ENCODE assay signal across 17 cellular contexts in genomic region chr16:49542391-49542891, GRCh38.
DNase-seq lines count a peak whose midpoint lies in the region; ATAC-seq and TF ChIP-seq lines count a peak whose summit lies in the region.
"Had no signal": no experiment of that assay in that cellular context is flagged by ENCODE, and none has a peak within 500 bp of the region (broad histone marks: within the 10 kb centered on the region; RNA-seq: fewer than 3 reads in every experiment).

No MANE protein-coding gene starts in this region.

- H3K27ac ChIP-seq in right cardiac atrium (ENCODE audit: low read length) (no peak overlapping the region), right atrium auricular region (no peak overlapping the region), SK-N-SH (ENCODE audit: low read depth in 2 of 2, low read length in 1 of 2) (peak overlapping the region in 1 of 2 experiments; percentile 60; a peak in 1 of 4 replicates), vagina (peak overlapping the region; percentile 55)

- no peak overlapping the region for H3K4me3 Mint-ChIP-seq in natural killer cell
- H3K4me3 Mint-ChIP-seq: CD4-positive, CD25-positive, alpha-beta regulatory T cell; H9 had no signal

- no peak for TF ChIP-seq EP300 in SK-N-SH (IDR thresholded peaks at IDR 0.05; ENCODE audit: borderline replicate concordance in 1 of 2, low read depth in 1 of 2, low read length in 1 of 2)

- H3K36me3 ChIP-seq in right atrium auricular region (no peaks in the 10 kb centered on the region), SK-N-SH (replicated peaks in 1 of 2; ENCODE audit: control insufficient read depth in 1 of 2, insufficient read depth in 2 of 2, low read length in 1 of 2) (no peaks in the 10 kb centered on the region), vagina (no peaks in the 10 kb centered on the region)

- H3K4me3 ChIP-seq in right cardiac atrium (ENCODE audit: low read length): no peak overlapping the region
- no peak overlapping the region for H3K4me3 ChIP-seq in right atrium auricular region
- no peak overlapping the region for H3K4me3 ChIP-seq in SK-N-SH (ENCODE audit: low read depth in 2 of 2, low read length in 1 of 2)
- H3K4me3 ChIP-seq in vagina: no peak overlapping the region

- no peak overlapping the region for H2AFZ ChIP-seq in SK-N-SH (ENCODE audit: low read depth)

- no peaks in the 10 kb centered on the region for H3F3A ChIP-seq in SK-N-SH (replicated peaks; ENCODE audit: insufficient read depth)

- no peaks in the 10 kb centered on the region for H3K4me1 Mint-ChIP-seq in natural killer cell
- H3K4me1 Mint-ChIP-seq: CD4-positive, CD25-positive, alpha-beta regulatory T cell had no signal

- no peaks in the 10 kb centered on the region for H3K27me3 Mint-ChIP-seq in natural killer cell (ENCODE audit: low read depth in 2 of 2)

- no peak overlapping the region for H3K4me2 ChIP-seq in SK-N-SH

- H3K9me3 ChIP-seq in right cardiac atrium (ENCODE audit: control insufficient read depth, low read length) (no peaks in the 10 kb centered on the region), right atrium auricular region (no peaks in the 10 kb centered on the region), SK-N-SH (no peaks in the 10 kb centered on the region), vagina (no peaks in the 10 kb centered on the region)

- peak; percentile 7 to 41 for ATAC-seq in right cardiac atrium
- no peak for ATAC-seq in natural killer cell
- ATAC-seq: stimulated activated naive CD8-positive, alpha-beta T cell treated with anti-CD3 and anti-CD28 coated beads, Interleukin-15, Interleukin-2, amounts not matched to agents 100 U/mL and 50 U/mL, for 24 hours had no signal

- intact Hi-C loops in right cardiac atrium (cut with DNase I) (no loop called here), vagina (cut with DNase I) (no loop called here), natural killer cell (cut with micrococcal nuclease) (no loop called here)

- H3K27me3 ChIP-seq in right cardiac atrium (ENCODE audit: control insufficient read depth, insufficient read depth): no peaks in the 10 kb centered on the region
- H3K27me3 ChIP-seq in right atrium auricular region: no peaks in the 10 kb centered on the region
- H3K27me3 ChIP-seq in SK-N-SH (ENCODE audit: insufficient read depth): no peaks in the 10 kb centered on the region
- H3K27me3 ChIP-seq in vagina: no peaks in the 10 kb centered on the region

- CTCF ChIA-PET in SK-N-SH (lab: Yijun Ruan, JAX): interaction anchor here (1.1 to 2.2 kb wide), 4 partner anchors 14 to 315 kb away, joined by 4 to 9 read pairs (median 6); no protein-coding TSS in a partner anchor

- 73% methylated on average over 9 of the region's 9 CpGs for WGBS in right cardiac atrium
- 27% methylated on average over 4 of the region's 9 CpGs for WGBS in SK-N-SH (ENCODE audit: low lambda C conversion rate)

- TF ChIP-seq RAD21 in SK-N-SH (IDR thresholded peaks at IDR 0.05; ENCODE audit: low read length): no peak

- DNase-seq in right cardiac atrium: peak in 1 of 3 donors; percentile 27
- no peak for DNase-seq in right atrium auricular region (ENCODE audit: low spot score)
- DNase-seq in SK-N-SH: peak; percentile 66
- peak; percentile 25 for DNase-seq in kidney tubule cell (ENCODE audit: low spot score)
- DNase-seq in vagina (ENCODE audit: extremely low spot score in 2 of 2): no peak
- no peak for DNase-seq in GM10266 (ENCODE audit: extremely low spot score)
- DNase-seq in GM03348 (ENCODE audit: low spot score): no peak
- no peak for DNase-seq in natural killer cell
- DNase-seq: activated CD4-positive, alpha-beta T cell treated with anti-CD3 and anti-CD28 coated beads, Interleukin-2, amount 50 U/mL, for 1 hour; activated naive CD4-positive, alpha-beta T cell; CD4-positive, CD25-positive, alpha-beta regulatory T cell; DMS53; H9; KBM-7; MV-4-11; stimulated activated naive CD8-positive, alpha-beta T cell treated with anti-CD3 and anti-CD28 coated beads, Interleukin-15, Interleukin-2, amounts not matched to agents 100 U/mL and 50 U/mL, for 24 hours; trophoblast cell had no signal

- no peaks in the 10 kb centered on the region for H4K20me1 ChIP-seq in SK-N-SH (ENCODE audit: insufficient read depth)

- no peaks in the 10 kb centered on the region for H3K36me3 Mint-ChIP-seq in natural killer cell
- H3K36me3 Mint-ChIP-seq: CD4-positive, CD25-positive, alpha-beta regulatory T cell had no signal

- H3K9me3 Mint-ChIP-seq in natural killer cell: no peaks in the 10 kb centered on the region
- H3K9me3 Mint-ChIP-seq: H9 had no signal

- H3K4me1 ChIP-seq in right cardiac atrium (ENCODE audit: control insufficient read depth, insufficient read depth, low read length) (peaks cover 3% of the 10 kb centered on the region), right atrium auricular region (no peaks in the 10 kb centered on the region), SK-N-SH (ENCODE audit: control insufficient read depth in 1 of 2, insufficient read depth in 2 of 2, low read depth in 1 of 2, low read length in 1 of 2) (peaks cover 0 to 74% of the 10 kb centered on the region in 2 experiments; a peak in 1 of 4 replicates), vagina (peaks cover 36% of the 10 kb centered on the region)

- no peak for TF ChIP-seq POLR2A in vagina (IDR thresholded peaks at IDR 0.05)

- POLR2A ChIA-PET in SK-N-SH (lab: Yijun Ruan, JAX): interaction anchor here (0.8 to 1.1 kb wide), 2 partner anchors 11 to 17 kb away, joined by 3 to 4 read pairs; no protein-coding TSS in a partner anchor

- no peaks in the 10 kb centered on the region for H3K79me2 ChIP-seq in SK-N-SH (ENCODE audit: insufficient read depth)

- H3K27ac Mint-ChIP-seq in natural killer cell: no peak overlapping the region
- H3K27ac Mint-ChIP-seq: H9 had no signal

- TF ChIP-seq CTCF in right atrium auricular region (IDR thresholded peaks at IDR 0.05) (no peak), SK-N-SH (IDR thresholded peaks at IDR 0.05) (no peak), vagina (IDR thresholded peaks at IDR 0.05) (no peak), GM10266 (IDR thresholded peaks at IDR 0.05; ENCODE audit: control insufficient read depth, insufficient read depth, low read depth, missing control alignments) (no peak), natural killer cell (IDR thresholded peaks at IDR 0.05) (no peak)

- H3K9ac ChIP-seq in SK-N-SH: no peak overlapping the region

- H3K9me2 ChIP-seq in SK-N-SH: no peaks in the 10 kb centered on the region

TF ChIP-seq in SK-N-SH, 30 proteins besides CTCF, POLR2A, EP300 and RAD21:
- TF ChIP-seq NFIC (IDR thresholded peaks at IDR 0.05; ENCODE audit: borderline replicate concordance) (no peak), FOXJ3 (CRISPR knock-in tag; IDR thresholded peaks at IDR 0.05) (peak; percentile 61), POLR2AphosphoS5 (IDR thresholded peaks at IDR 0.05; ENCODE audit: low read depth, low read length) (no peak), RXRA (IDR thresholded peaks at IDR 0.05; ENCODE audit: borderline replicate concordance, low read depth) (no peak), JUND (IDR thresholded peaks at IDR 0.05) (no peak), GATA2 (CRISPR knock-in tag; IDR thresholded peaks at IDR 0.05) (no peak), MXI1 (IDR thresholded peaks at IDR 0.05; ENCODE audit: low read depth, low read length) (peak; percentile 65; the same call in 1 of the 2 replicates), SIN3A (IDR thresholded peaks at IDR 0.05; ENCODE audit: borderline replicate concordance, low read depth, low read length) (no peak), CHD2 (IDR thresholded peaks at IDR 0.05; ENCODE audit: low read length, partially characterized antibody) (peak; percentile 15), MEF2A (IDR thresholded peaks at IDR 0.05; ENCODE audit: borderline replicate concordance, low read depth) (no peak)

Comparison
In these comparisons a context has a peak if more than half of its experiments do, and no peak if none do; other contexts are left out.
1. ATAC-seq: peak in right cardiac atrium (2 of 2); none in natural killer cell (0 of 3).
2. DNase-seq: peak in SK-N-SH (single experiment) and kidney tubule cell (single experiment); none in right atrium auricular region (single experiment), vagina (0 of 2), GM10266 (single experiment), GM03348 (single experiment) and natural killer cell (single experiment).